Comparison of ENCODE assay signal across 2 cellular contexts in genomic region chr2:121529439-121530209, GRCh38.
TF ChIP-seq lines count a peak whose summit lies in the region.

No MANE protein-coding gene starts in this region.

TF ChIP-seq in IMR-90, 13 proteins besides CTCF, POLR2A, EP300 and RAD21 (continued from another document):
- peak; percentile 69; the same call in 1 of the 2 replicates for TF ChIP-seq MAFK (IDR thresholded peaks at IDR 0.05; ENCODE audit: low read depth, low read length)
- no peak for TF ChIP-seq CHD1 (IDR thresholded peaks at IDR 0.05; ENCODE audit: low read depth, low read length)
- no peak for TF ChIP-seq MAZ (IDR thresholded peaks at IDR 0.05; ENCODE audit: borderline replicate concordance, low read depth, low read length)

TF ChIP-seq in liver, 16 proteins besides CTCF, POLR2A, EP300 and RAD21 (continued from another document):
- no peak for TF ChIP-seq REST (IDR thresholded peaks at IDR 0.05)
